ENCODE assay signal across 32 cellular contexts in genomic region chr20:24934716-24935115, GRCh38. TPM values are rescaled to one million over a fixed set of nuclear protein-coding genes. Genes with fewer than 3 reads are reported as not detected.
"Had no signal": no experiment of that assay in that cellular context is flagged by ENCODE, and none has a peak within 500 bp of the region (broad histone marks: within the 10 kb centered on the region; RNA-seq: fewer than 3 reads in every experiment).

No MANE protein-coding gene starts in this region.

- H3K4me3 ChIP-seq: dorsolateral prefrontal cortex, esophagus squamous epithelium, gastroesophageal sphincter, heart right ventricle, hepatocyte had no signal

- H3K36me3 ChIP-seq: brain microvascular endothelial cell, esophagus squamous epithelium, gastroesophageal sphincter, heart right ventricle had no signal

- ATAC-seq: activated CD4-positive, alpha-beta T cell treated with anti-CD3 and anti-CD28 coated beads for 36 hours; activated CD8-positive, alpha-beta T cell treated with anti-CD3 and anti-CD28 coated beads for 36 hours; activated T-cell treated with anti-CD3 and anti-CD28 coated beads, Interleukin-2, amount 50 U/mL, for 4 hours; activated T-helper 17 cell treated with anti-CD3 and anti-CD28 coated beads, Interleukin-2, amount 50 U/mL, for 72 hours; gastroesophageal sphincter; heart right ventricle; T-helper 17 cell had no signal

- H3K4me1 ChIP-seq: gastroesophageal sphincter had no signal

- H3K4me3 Mint-ChIP-seq: activated CD4-positive, alpha-beta T cell treated with anti-CD3 and anti-CD28 coated beads for 36 hours; activated CD4-positive, alpha-beta T cell treated with anti-CD3 and anti-CD28 coated beads, Interleukin-2, amount 10 ng/mL, durations not matched to agents 24 days and 14 days; activated CD8-positive, alpha-beta T cell treated with anti-CD3 and anti-CD28 coated beads for 36 hours; activated naive CD4-positive, alpha-beta T cell treated with anti-CD3 and anti-CD28 coated beads for 36 hours; activated naive CD4-positive, alpha-beta T cell treated with anti-CD3 and anti-CD28 coated beads, Interleukin-2, amount 50 U/mL, for 24 hours; activated naive CD8-positive, alpha-beta T cell treated with anti-CD3 and anti-CD28 coated beads for 36 hours; activated T-cell treated with anti-CD3 and anti-CD28 coated beads, Interleukin-2, amount 50 U/mL, for 4 hours; activated T-helper 17 cell treated with anti-CD3 and anti-CD28 coated beads, Interleukin-2, amount 50 U/mL, for 72 hours; dendritic cell treated with granulocyte-macrophage colony-stimulating factor and Interleukin-4, amounts not matched to agents 40 ng/mL and 50 ng/mL, for 4 days; T-helper 17 cell; T-helper 2 cell treated with Interferon-gamma antibody and Interleukin-4, amounts not matched to agents 5 μg/mL and 100 μg/mL, for 36 hours had no signal

- H3K27me3 Mint-ChIP-seq: activated CD4-positive, alpha-beta T cell treated with anti-CD3 and anti-CD28 coated beads for 36 hours; activated CD4-positive, alpha-beta T cell treated with anti-CD3 and anti-CD28 coated beads, Interleukin-2, amount 10 ng/mL, durations not matched to agents 24 days and 14 days; activated CD8-positive, alpha-beta T cell treated with anti-CD3 and anti-CD28 coated beads for 36 hours; activated naive CD4-positive, alpha-beta T cell treated with anti-CD3 and anti-CD28 coated beads, Interleukin-2, amount 50 U/mL, for 24 hours; activated naive CD8-positive, alpha-beta T cell treated with anti-CD3 and anti-CD28 coated beads for 36 hours; activated T-helper 17 cell treated with anti-CD3 and anti-CD28 coated beads, Interleukin-2, amount 50 U/mL, for 72 hours; dendritic cell treated with granulocyte-macrophage colony-stimulating factor and Interleukin-4, amounts not matched to agents 40 ng/mL and 50 ng/mL, for 4 days; T-helper 17 cell had no signal

- H3K27ac ChIP-seq: brain microvascular endothelial cell, dorsolateral prefrontal cortex, epithelial cell of prostate, esophagus squamous epithelium, gastroesophageal sphincter, heart right ventricle, hepatocyte had no signal

- DNase-seq: activated CD4-positive, alpha-beta T cell treated with anti-CD3 and anti-CD28 coated beads for 36 hours; activated CD4-positive, alpha-beta T cell treated with anti-CD3 and anti-CD28 coated beads, Interleukin-2, amount 10 ng/mL, durations not matched to agents 24 days and 14 days; activated CD4-positive, CD25-positive, alpha-beta regulatory T cell; activated CD4-positive, CD25-positive, alpha-beta regulatory T cell treated with anti-CD3 and anti-CD28 coated beads, Interleukin-2, amount 50 U/mL, for 72 hours; activated CD8-positive, alpha-beta T cell treated with anti-CD3 and anti-CD28 coated beads for 36 hours; activated effector memory CD4-positive, alpha-beta T cell treated with Interleukin-2 at 50 U/mL for 16 hours; activated gamma-delta T cell treated with Interleukin-2 at 50 U/mL for 16 hours; activated naive CD4-positive, alpha-beta T cell treated with anti-CD3 and anti-CD28 coated beads for 36 hours; activated naive CD8-positive, alpha-beta T cell treated with anti-CD3 and anti-CD28 coated beads for 36 hours; activated T-cell treated with anti-CD3 and anti-CD28 coated beads, Interleukin-2, amount 50 U/mL, for 4 hours; amniotic stem cell; anterior cingulate cortex; brain microvascular endothelial cell; effector memory CD4-positive, alpha-beta T cell; esophagus squamous epithelium; foreskin melanocyte; heart right ventricle; T-helper 1 cell; T-helper 17 cell had no signal

- H3K27ac Mint-ChIP-seq: activated CD4-positive, alpha-beta T cell treated with anti-CD3 and anti-CD28 coated beads for 36 hours; activated CD4-positive, alpha-beta T cell treated with anti-CD3 and anti-CD28 coated beads, Interleukin-2, amount 10 ng/mL, durations not matched to agents 24 days and 14 days; activated CD8-positive, alpha-beta T cell treated with anti-CD3 and anti-CD28 coated beads for 36 hours; activated naive CD4-positive, alpha-beta T cell treated with anti-CD3 and anti-CD28 coated beads for 36 hours; activated naive CD4-positive, alpha-beta T cell treated with anti-CD3 and anti-CD28 coated beads, Interleukin-2, amount 50 U/mL, for 24 hours; activated naive CD8-positive, alpha-beta T cell treated with anti-CD3 and anti-CD28 coated beads for 36 hours; activated T-helper 17 cell treated with anti-CD3 and anti-CD28 coated beads, Interleukin-2, amount 50 U/mL, for 72 hours; dendritic cell treated with granulocyte-macrophage colony-stimulating factor and Interleukin-4, amounts not matched to agents 40 ng/mL and 50 ng/mL, for 4 days; T-helper 17 cell; T-helper 2 cell treated with Interferon-gamma antibody and Interleukin-4, amounts not matched to agents 5 μg/mL and 100 μg/mL, for 36 hours had no signal

- H3K36me3 Mint-ChIP-seq: activated naive CD4-positive, alpha-beta T cell treated with anti-CD3 and anti-CD28 coated beads, Interleukin-2, amount 50 U/mL, for 24 hours had no signal

- H3K9me3 ChIP-seq: esophagus squamous epithelium had no signal

- H3K9me3 Mint-ChIP-seq: activated naive CD4-positive, alpha-beta T cell treated with anti-CD3 and anti-CD28 coated beads, Interleukin-2, amount 50 U/mL, for 24 hours; activated T-cell treated with anti-CD3 and anti-CD28 coated beads, Interleukin-2, amount 50 U/mL, for 4 hours; activated T-helper 17 cell treated with anti-CD3 and anti-CD28 coated beads, Interleukin-2, amount 50 U/mL, for 72 hours; dendritic cell treated with granulocyte-macrophage colony-stimulating factor and Interleukin-4, amounts not matched to agents 40 ng/mL and 50 ng/mL, for 4 days had no signal

- H3K27me3 ChIP-seq: brain microvascular endothelial cell, dorsolateral prefrontal cortex, esophagus squamous epithelium, gastroesophageal sphincter, heart right ventricle, hepatocyte had no signal

RNA-seq across cellular contexts. Expression of gene CST7, which starts 14.4 kb away (rescaled TPM):
- total RNA-seq: bronchial epithelial cell, chondrocyte, fibroblast of lung, fibroblast of villous mesenchyme, glomerular endothelial cell, hepatocyte had no signal
- polyA plus RNA-seq: fibroblast of lung, hepatocyte had no signal
